ENCODE assay signal across 16 cellular contexts in genomic region chr5:89968870-89969472, GRCh38.
DNase-seq lines count a peak whose midpoint lies in the region; ATAC-seq and TF ChIP-seq lines count a peak whose summit lies in the region.
"Had no signal": no experiment of that assay in that cellular context is flagged by ENCODE, and none has a peak within 500 bp of the region (broad histone marks: within the 10 kb centered on the region; RNA-seq: fewer than 3 reads in every experiment).

No MANE protein-coding gene starts in this region.

- no peak for TF ChIP-seq CTCF in nephron (IDR thresholded peaks at IDR 0.05; ENCODE audit: unreplicated experiment in 3 of 3)
- no peak for TF ChIP-seq CTCF in upper lobe of right lung (IDR thresholded peaks at IDR 0.05)

- no peaks in the 10 kb centered on the region for H3K4me1 ChIP-seq in upper lobe of right lung

- no peaks in the 10 kb centered on the region for H3K9me3 Mint-ChIP-seq in nephron
- peaks cover 3 to 4% of the 10 kb centered on the region in 2 donors for H3K9me3 Mint-ChIP-seq in activated T-cell treated with anti-CD3 and anti-CD28 coated beads, Interleukin-2, amount 50 U/mL, for 72 hours

- no peak overlapping the region for H3K4me3 ChIP-seq in upper lobe of right lung
- H3K4me3 ChIP-seq: esophagus squamous epithelium had no signal

- no peaks in the 10 kb centered on the region for H3K27me3 Mint-ChIP-seq in nephron (ENCODE audit: low read depth)
- no peaks in the 10 kb centered on the region for H3K27me3 Mint-ChIP-seq in activated T-cell treated with anti-CD3 and anti-CD28 coated beads, Interleukin-2, amount 50 U/mL, for 72 hours (ENCODE audit: low read depth)

- H3K36me3 Mint-ChIP-seq in nephron (ENCODE audit: low read depth), result no peaks in the 10 kb centered on the region
- no peaks in the 10 kb centered on the region for H3K36me3 Mint-ChIP-seq in activated T-cell treated with anti-CD3 and anti-CD28 coated beads, Interleukin-2, amount 50 U/mL, for 72 hours (ENCODE audit: insufficient read depth in 2 of 2)

- H3K4me3 Mint-ChIP-seq in nephron, result no peak overlapping the region
- no peak overlapping the region for H3K4me3 Mint-ChIP-seq in activated T-cell treated with anti-CD3 and anti-CD28 coated beads, Interleukin-2, amount 50 U/mL, for 72 hours

- peaks cover 24% of the 10 kb centered on the region for H3K4me1 Mint-ChIP-seq in nephron
- no peaks in the 10 kb centered on the region for H3K4me1 Mint-ChIP-seq in activated T-cell treated with anti-CD3 and anti-CD28 coated beads, Interleukin-2, amount 50 U/mL, for 72 hours (ENCODE audit: low read depth)

- DNase-seq in NCI-H82 (lab: John Stamatoyannopoulos, UW) (peak; percentile 33), NCI-H82 treated with DMSO at 0.1 percent for 48 hours (lab: John Stamatoyannopoulos, UW; ENCODE audit: unreplicated experiment) (no peak), fibroblast of gingiva (ENCODE audit: low read depth) (peak; percentile 5), upper lobe of right lung (no peak), G401 (ENCODE audit: low spot score) (no peak)
- no peak for DNase-seq in activated T-cell treated with anti-CD3 and anti-CD28 coated beads, Interleukin-2, amount 50 U/mL, for 72 hours
- DNase-seq: activated naive CD4-positive, alpha-beta T cell treated with anti-CD3 and anti-CD28 coated beads, Interleukin-2, amount 50 U/mL, for 16 hours; cortex of kidney; esophagus squamous epithelium; GDM1; NCI-H1105; stimulated activated naive CD4-positive, alpha-beta T cell had no signal

- in situ Hi-C loops in G401 (cut with HindIII; ENCODE audit: low sequenced_read_pairs), result no loop called here

- no peaks in the 10 kb centered on the region for H3K36me3 ChIP-seq in upper lobe of right lung
- H3K36me3 ChIP-seq: esophagus squamous epithelium had no signal

- H3K9me3 ChIP-seq in upper lobe of right lung, result no peaks in the 10 kb centered on the region
- H3K9me3 ChIP-seq: esophagus squamous epithelium had no signal

- H3K27me3 ChIP-seq in upper lobe of right lung, result no peaks in the 10 kb centered on the region
- H3K27me3 ChIP-seq: esophagus squamous epithelium had no signal

- peak overlapping the region; percentile 18 to 34 (median 23) for H3K27ac Mint-ChIP-seq in nephron
- no peak overlapping the region for H3K27ac Mint-ChIP-seq in activated T-cell treated with anti-CD3 and anti-CD28 coated beads, Interleukin-2, amount 50 U/mL, for 72 hours

- intact Hi-C loops in upper lobe of right lung (cut with DNase I), result no loop called here

- ATAC-seq in upper lobe of right lung (peak; percentile 69), HG03095 (IDR thresholded peaks at IDR 0.05; ENCODE audit: unreplicated experiment) (no peak)
- no peak for ATAC-seq in activated T-cell treated with anti-CD3 and anti-CD28 coated beads, Interleukin-2, amount 50 U/mL, for 72 hours (replicated peaks in 1 of 2)

- H3K27ac ChIP-seq in upper lobe of right lung, result no peak overlapping the region
- H3K27ac ChIP-seq: 22Rv1, esophagus squamous epithelium, VCaP had no signal

Comparison
In these comparisons a context has a peak if more than half of its experiments do, and no peak if none do; other contexts are left out.
1. DNase-seq: peak in NCI-H82 (single experiment) and fibroblast of gingiva (single experiment); none in NCI-H82 treated with DMSO at 0.1 percent for 48 hours (single experiment), upper lobe of right lung (single experiment), G401 (single experiment) and activated T-cell treated with anti-CD3 and anti-CD28 coated beads, Interleukin-2, amount 50 U/mL, for 72 hours (0 of 2).